In the genomic region with DNA sequence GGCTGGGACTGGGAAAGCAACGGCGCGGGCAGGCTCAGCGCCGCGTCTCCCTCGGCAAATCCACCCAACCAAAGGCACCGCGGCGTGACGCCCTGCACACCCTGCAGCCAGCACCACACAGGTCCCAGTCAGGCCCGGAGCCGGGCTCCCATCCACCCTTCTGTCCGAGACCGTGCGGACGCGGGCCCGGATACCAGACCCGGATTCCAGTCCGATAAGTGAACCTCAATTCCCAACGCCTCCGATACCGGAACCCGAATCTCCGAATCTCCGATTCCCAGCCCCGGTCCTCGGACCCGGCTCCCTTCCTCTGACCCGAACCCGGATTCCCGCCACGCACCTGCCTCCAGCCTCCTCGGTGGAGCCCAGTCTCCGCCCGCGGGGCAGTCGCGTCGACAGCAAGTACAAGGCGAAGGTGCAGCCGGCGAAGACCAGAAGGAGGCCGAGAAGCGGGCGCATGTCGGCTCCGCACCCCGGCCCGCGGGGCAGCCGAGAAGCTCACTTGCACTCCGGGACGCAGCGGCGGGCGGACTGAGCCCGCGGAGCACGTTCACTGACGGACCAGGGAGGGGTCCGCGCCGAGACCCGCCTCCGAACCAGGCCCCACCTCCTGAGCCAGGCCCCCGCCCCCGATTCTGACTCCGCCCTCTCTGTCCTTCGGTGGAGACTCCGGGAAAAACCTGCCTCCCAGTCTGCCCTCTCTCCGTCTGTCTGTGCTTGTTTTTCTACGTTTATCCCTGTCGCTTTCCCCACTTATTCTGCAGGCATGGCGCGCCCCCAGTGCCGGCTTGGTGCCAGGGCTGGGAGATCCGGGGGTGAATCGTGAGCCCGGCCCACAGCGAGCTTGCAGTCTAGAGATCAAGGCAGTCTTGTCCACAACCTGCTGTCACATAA, we compare ENCODE assay signal across 1 cellular context.
TF ChIP-seq lines count a peak whose summit lies in the region.

A gene (minus strand): TSS at position 533 of the 894 bp plus-strand sequence. CDS start 74 bp downstream, at position 459.

TF ChIP-seq in HepG2, 621 proteins besides CTCF, POLR2A, EP300 and RAD21 (continued from another document and continues in another):
- TF ChIP-seq, protein P1, sequence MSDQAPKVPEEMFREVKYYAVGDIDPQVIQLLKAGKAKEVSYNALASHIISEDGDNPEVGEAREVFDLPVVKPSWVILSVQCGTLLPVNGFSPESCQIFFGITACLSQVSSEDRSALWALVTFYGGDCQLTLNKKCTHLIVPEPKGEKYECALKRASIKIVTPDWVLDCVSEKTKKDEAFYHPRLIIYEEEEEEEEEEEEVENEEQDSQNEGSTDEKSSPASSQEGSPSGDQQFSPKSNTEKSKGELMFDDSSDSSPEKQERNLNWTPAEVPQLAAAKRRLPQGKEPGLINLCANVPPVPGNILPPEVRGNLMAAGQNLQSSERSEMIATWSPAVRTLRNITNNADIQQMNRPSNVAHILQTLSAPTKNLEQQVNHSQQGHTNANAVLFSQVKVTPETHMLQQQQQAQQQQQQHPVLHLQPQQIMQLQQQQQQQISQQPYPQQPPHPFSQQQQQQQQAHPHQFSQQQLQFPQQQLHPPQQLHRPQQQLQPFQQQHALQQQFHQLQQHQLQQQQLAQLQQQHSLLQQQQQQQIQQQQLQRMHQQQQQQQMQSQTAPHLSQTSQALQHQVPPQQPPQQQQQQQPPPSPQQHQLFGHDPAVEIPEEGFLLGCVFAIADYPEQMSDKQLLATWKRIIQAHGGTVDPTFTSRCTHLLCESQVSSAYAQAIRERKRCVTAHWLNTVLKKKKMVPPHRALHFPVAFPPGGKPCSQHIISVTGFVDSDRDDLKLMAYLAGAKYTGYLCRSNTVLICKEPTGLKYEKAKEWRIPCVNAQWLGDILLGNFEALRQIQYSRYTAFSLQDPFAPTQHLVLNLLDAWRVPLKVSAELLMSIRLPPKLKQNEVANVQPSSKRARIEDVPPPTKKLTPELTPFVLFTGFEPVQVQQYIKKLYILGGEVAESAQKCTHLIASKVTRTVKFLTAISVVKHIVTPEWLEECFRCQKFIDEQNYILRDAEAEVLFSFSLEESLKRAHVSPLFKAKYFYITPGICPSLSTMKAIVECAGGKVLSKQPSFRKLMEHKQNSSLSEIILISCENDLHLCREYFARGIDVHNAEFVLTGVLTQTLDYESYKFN (CRISPR knock-in tag; conservative IDR thresholded peaks at IDR 0.05), result no peak; the same call in 1 of the 2 replicates
- TF ChIP-seq, protein P2, sequence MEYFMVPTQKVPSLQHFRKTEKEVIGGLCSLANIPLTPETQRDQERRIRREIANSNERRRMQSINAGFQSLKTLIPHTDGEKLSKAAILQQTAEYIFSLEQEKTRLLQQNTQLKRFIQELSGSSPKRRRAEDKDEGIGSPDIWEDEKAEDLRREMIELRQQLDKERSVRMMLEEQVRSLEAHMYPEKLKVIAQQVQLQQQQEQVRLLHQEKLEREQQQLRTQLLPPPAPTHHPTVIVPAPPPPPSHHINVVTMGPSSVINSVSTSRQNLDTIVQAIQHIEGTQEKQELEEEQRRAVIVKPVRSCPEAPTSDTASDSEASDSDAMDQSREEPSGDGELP (IDR thresholded peaks at IDR 0.05; ENCODE audit: borderline replicate concordance, low read depth), result no peak
- TF ChIP-seq NFE2 (CRISPR knock-in tag; IDR thresholded peaks at IDR 0.05), result no peak
- peak; percentile 95 for TF ChIP-seq TAF15 (IDR thresholded peaks at IDR 0.05; ENCODE audit: low read depth, low read length, poor library complexity, severe bottlenecking)
- TF ChIP-seq, protein P3, sequence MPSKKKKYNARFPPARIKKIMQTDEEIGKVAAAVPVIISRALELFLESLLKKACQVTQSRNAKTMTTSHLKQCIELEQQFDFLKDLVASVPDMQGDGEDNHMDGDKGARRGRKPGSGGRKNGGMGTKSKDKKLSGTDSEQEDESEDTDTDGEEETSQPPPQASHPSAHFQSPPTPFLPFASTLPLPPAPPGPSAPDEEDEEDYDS (CRISPR knock-in tag; IDR thresholded peaks at IDR 0.05), result peak; percentile 73
- TF ChIP-seq, protein P4, sequence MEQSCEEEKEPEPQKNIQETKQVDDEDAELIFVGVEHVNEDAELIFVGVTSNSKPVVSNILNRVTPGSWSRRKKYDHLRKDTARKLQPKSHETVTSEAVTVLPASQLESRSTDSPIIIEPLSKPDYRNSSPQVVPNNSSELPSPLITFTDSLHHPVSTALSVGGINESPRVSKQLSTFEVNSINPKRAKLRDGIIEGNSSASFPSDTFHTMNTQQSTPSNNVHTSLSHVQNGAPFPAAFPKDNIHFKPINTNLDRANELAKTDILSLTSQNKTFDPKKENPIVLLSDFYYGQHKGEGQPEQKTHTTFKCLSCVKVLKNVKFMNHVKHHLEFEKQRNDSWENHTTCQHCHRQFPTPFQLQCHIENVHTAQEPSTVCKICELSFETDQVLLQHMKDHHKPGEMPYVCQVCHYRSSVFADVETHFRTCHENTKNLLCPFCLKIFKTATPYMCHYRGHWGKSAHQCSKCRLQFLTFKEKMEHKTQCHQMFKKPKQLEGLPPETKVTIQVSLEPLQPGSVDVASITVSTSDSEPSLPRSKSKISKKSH (CRISPR knock-in tag; IDR thresholded peaks at IDR 0.05; ENCODE audit: borderline replicate concordance), result peak; percentile 91
- TF ChIP-seq, protein P5, sequence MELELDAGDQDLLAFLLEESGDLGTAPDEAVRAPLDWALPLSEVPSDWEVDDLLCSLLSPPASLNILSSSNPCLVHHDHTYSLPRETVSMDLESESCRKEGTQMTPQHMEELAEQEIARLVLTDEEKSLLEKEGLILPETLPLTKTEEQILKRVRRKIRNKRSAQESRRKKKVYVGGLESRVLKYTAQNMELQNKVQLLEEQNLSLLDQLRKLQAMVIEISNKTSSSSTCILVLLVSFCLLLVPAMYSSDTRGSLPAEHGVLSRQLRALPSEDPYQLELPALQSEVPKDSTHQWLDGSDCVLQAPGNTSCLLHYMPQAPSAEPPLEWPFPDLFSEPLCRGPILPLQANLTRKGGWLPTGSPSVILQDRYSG (CRISPR knock-in tag; IDR thresholded peaks at IDR 0.05), result no peak
- no peak for TF ChIP-seq SCMH1 (CRISPR knock-in tag; IDR thresholded peaks at IDR 0.05; ENCODE audit: borderline replicate concordance)
- peak; percentile 83; the same call in 1 of the 2 replicates for TF ChIP-seq SMYD3 (CRISPR knock-in tag; IDR thresholded peaks at IDR 0.05)
- no peak; the same call in 1 of the 2 replicates for TF ChIP-seq ZNF138 (CRISPR knock-in tag; IDR thresholded peaks at IDR 0.05; ENCODE audit: low read depth)
- TF ChIP-seq ZFP36L2 (CRISPR knock-in tag; IDR thresholded peaks at IDR 0.05), result no peak
- TF ChIP-seq RBFOX2 (IDR thresholded peaks at IDR 0.05; ENCODE audit: low read depth, low read length), result peak; percentile 98
- no peak; the same call in 1 of the 2 replicates for TF ChIP-seq RARA (CRISPR knock-in tag; IDR thresholded peaks at IDR 0.05)
- TF ChIP-seq ZNF234 (CRISPR knock-in tag; conservative IDR thresholded peaks at IDR 0.05), result peak; percentile 73; the same call in 1 of the 2 replicates
- peak; percentile 49; the same call in 1 of the 2 replicates for TF ChIP-seq ZNF343 (CRISPR knock-in tag; IDR thresholded peaks at IDR 0.05)
- TF ChIP-seq ZNF564 (CRISPR knock-in tag; IDR thresholded peaks at IDR 0.05), result peak; percentile 85
- peak; percentile 48; the same call in 1 of the 2 replicates for TF ChIP-seq SOX5 (CRISPR knock-in tag; IDR thresholded peaks at IDR 0.05; ENCODE audit: borderline replicate concordance)
- TF ChIP-seq ZNF766 (CRISPR knock-in tag; IDR thresholded peaks at IDR 0.05; ENCODE audit: borderline replicate concordance), result peak; percentile 60; the same call in 1 of the 2 replicates
- TF ChIP-seq, protein P6, sequence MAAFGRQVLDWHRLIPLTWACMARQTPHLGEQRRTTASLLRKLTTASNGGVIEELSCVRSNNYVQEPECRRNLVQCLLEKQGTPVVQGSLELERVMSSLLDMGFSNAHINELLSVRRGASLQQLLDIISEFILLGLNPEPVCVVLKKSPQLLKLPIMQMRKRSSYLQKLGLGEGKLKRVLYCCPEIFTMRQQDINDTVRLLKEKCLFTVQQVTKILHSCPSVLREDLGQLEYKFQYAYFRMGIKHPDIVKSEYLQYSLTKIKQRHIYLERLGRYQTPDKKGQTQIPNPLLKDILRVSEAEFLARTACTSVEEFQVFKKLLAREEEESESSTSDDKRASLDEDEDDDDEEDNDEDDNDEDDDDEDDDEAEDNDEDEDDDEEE (CRISPR knock-in tag; IDR thresholded peaks at IDR 0.05), result peak; percentile 99
- TF ChIP-seq SOX6 (IDR thresholded peaks at IDR 0.05), result no peak
- peak; percentile 75; the same call in 1 of the 2 replicates for TF ChIP-seq SOX6 (CRISPR knock-in tag; IDR thresholded peaks at IDR 0.05)
- TF ChIP-seq TMF1 (CRISPR knock-in tag; IDR thresholded peaks at IDR 0.05; ENCODE audit: low read depth), result peak; percentile 74; the same call in 1 of the 2 replicates
- TF ChIP-seq, protein P7, sequence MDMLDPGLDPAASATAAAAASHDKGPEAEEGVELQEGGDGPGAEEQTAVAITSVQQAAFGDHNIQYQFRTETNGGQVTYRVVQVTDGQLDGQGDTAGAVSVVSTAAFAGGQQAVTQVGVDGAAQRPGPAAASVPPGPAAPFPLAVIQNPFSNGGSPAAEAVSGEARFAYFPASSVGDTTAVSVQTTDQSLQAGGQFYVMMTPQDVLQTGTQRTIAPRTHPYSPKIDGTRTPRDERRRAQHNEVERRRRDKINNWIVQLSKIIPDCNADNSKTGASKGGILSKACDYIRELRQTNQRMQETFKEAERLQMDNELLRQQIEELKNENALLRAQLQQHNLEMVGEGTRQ (IDR thresholded peaks at IDR 0.05; ENCODE audit: low read depth, low read length), result no peak; the same call in 1 of the 2 replicates
- TF ChIP-seq, protein P7 (CRISPR knock-in tag; IDR thresholded peaks at IDR 0.05; ENCODE audit: borderline replicate concordance), result peak; percentile 22; the same call in 1 of the 2 replicates
- TF ChIP-seq, protein P8, sequence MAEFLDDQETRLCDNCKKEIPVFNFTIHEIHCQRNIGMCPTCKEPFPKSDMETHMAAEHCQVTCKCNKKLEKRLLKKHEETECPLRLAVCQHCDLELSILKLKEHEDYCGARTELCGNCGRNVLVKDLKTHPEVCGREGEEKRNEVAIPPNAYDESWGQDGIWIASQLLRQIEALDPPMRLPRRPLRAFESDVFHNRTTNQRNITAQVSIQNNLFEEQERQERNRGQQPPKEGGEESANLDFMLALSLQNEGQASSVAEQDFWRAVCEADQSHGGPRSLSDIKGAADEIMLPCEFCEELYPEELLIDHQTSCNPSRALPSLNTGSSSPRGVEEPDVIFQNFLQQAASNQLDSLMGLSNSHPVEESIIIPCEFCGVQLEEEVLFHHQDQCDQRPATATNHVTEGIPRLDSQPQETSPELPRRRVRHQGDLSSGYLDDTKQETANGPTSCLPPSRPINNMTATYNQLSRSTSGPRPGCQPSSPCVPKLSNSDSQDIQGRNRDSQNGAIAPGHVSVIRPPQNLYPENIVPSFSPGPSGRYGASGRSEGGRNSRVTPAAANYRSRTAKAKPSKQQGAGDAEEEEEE (CRISPR knock-in tag; IDR thresholded peaks at IDR 0.05; ENCODE audit: borderline replicate concordance), result no peak
- TF ChIP-seq, protein P9, sequence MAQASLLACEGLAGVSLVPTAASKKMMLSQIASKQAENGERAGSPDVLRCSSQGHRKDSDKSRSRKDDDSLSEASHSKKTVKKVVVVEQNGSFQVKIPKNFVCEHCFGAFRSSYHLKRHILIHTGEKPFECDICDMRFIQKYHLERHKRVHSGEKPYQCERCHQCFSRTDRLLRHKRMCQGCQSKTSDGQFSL (CRISPR knock-in tag; IDR thresholded peaks at IDR 0.05), result no peak
- TF ChIP-seq, protein P10, sequence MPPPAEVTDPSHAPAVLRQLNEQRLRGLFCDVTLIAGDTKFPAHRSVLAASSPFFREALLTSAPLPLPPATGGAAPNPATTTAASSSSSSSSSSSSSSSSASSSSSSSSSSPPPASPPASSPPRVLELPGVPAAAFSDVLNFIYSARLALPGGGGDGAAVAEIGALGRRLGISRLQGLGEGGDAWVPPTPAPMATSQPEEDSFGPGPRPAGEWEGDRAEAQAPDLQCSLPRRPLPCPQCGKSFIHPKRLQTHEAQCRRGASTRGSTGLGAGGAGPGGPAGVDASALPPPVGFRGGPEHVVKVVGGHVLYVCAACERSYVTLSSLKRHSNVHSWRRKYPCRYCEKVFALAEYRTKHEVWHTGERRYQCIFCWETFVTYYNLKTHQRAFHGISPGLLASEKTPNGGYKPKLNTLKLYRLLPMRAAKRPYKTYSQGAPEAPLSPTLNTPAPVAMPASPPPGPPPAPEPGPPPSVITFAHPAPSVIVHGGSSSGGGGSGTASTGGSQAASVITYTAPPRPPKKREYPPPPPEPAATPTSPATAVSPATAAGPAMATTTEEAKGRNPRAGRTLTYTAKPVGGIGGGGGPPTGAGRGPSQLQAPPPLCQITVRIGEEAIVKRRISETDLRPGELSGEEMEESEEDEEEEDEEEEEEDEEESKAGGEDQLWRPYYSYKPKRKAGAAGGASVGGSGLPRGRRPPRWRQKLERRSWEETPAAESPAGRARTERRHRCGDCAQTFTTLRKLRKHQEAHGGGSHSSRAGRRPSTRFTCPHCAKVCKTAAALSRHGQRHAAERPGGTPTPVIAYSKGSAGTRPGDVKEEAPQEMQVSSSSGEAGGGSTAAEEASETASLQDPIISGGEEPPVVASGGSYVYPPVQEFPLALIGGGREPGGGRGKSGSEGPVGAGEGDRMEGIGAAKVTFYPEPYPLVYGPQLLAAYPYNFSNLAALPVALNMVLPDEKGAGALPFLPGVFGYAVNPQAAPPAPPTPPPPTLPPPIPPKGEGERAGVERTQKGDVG (CRISPR knock-in tag; IDR thresholded peaks at IDR 0.05; ENCODE audit: borderline replicate concordance), result peak; percentile 91
- TF ChIP-seq ZNF563 (CRISPR knock-in tag; IDR thresholded peaks at IDR 0.05), result peak; percentile 94
- TF ChIP-seq ZSCAN12 (CRISPR knock-in tag; IDR thresholded peaks at IDR 0.05), result peak; percentile 13; the same call in 1 of the 2 replicates
- TF ChIP-seq, protein P11, sequence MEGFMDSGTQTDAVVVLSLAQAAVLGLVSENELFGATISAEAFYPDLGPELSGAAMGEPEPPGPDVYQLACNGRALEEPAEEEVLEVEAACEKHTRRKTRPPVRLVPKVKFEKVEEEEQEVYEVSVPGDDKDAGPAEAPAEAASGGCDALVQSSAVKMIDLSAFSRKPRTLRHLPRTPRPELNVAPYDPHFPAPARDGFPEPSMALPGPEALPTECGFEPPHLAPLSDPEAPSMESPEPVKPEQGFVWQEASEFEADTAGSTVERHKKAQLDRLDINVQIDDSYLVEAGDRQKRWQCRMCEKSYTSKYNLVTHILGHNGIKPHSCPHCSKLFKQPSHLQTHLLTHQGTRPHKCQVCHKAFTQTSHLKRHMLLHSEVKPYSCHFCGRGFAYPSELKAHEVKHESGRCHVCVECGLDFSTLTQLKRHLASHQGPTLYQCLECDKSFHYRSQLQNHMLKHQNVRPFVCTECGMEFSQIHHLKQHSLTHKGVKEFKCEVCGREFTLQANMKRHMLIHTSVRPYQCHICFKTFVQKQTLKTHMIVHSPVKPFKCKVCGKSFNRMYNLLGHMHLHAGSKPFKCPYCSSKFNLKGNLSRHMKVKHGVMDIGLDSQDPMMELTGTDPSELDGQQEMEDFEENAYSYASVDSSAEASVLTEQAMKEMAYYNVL (CRISPR knock-in tag; IDR thresholded peaks at IDR 0.05; ENCODE audit: borderline replicate concordance), result peak; percentile 68; the same call in 1 of the 2 replicates
